1 cellular context compared by ENCODE assay signal in genomic region chr11:130202009-130202817, GRCh38.
TF ChIP-seq lines count a peak whose summit lies in the region.

No MANE protein-coding gene starts in this region.

TF ChIP-seq in H1, 55 proteins besides CTCF, POLR2A, EP300 and RAD21:
- TF ChIP-seq CBX8 (IDR thresholded peaks at IDR 0.05; ENCODE audit: borderline replicate concordance, low read depth, low read length) (no peak), USF2 (IDR thresholded peaks at IDR 0.05; ENCODE audit: low read length) (no peak), GTF2F1 (IDR thresholded peaks at IDR 0.05; ENCODE audit: borderline replicate concordance, low read depth, low read length) (no peak), POU5F1 (IDR thresholded peaks at IDR 0.05; ENCODE audit: low read depth, low read length) (no peak)
